Comparison of ENCODE assay signal across 2 cellular contexts in the genomic region with DNA sequence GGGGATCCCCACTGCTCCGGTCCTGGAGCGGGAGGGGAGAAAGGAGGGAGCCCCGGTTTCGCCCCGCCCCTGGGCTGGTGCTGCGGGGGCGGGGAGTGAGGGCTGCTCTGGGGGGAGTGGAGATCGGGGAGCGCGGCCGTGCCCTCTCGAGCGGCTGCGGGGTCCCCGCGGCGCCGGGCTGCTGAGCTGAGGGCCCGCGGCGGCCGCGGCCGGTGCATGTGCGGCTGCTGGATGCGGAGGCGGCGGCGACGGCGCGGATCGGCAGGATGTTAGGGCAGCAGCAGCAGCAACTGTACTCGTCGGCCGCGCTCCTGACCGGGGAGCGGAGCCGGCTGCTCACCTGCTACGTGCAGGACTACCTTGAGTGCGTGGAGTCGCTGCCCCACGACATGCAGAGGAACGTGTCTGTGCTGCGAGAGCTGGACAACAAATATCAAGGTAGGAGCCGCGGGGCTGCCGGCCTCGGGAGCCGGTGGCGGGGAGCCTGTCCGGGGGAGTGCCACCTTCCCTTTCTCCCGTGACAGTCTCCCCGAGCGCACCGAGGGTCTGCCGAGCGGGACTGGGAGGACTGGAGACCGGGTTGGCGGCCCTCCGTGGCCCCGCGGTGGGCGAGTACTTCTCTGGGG.
TF ChIP-seq lines count a peak whose summit lies in the region.

ING2 (plus strand) TSS at position 129 of the 626 bp plus-strand sequence; CDS start at position 267, 138 bp downstream.

TF ChIP-seq in A549, 52 proteins besides CTCF, POLR2A, EP300 and RAD21 (continued from another document):
- TF ChIP-seq, protein P1, sequence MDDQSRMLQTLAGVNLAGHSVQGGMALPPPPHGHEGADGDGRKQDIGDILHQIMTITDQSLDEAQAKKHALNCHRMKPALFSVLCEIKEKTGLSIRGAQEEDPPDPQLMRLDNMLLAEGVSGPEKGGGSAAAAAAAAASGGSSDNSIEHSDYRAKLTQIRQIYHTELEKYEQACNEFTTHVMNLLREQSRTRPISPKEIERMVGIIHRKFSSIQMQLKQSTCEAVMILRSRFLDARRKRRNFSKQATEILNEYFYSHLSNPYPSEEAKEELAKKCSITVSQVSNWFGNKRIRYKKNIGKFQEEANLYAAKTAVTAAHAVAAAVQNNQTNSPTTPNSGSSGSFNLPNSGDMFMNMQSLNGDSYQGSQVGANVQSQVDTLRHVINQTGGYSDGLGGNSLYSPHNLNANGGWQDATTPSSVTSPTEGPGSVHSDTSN (IDR thresholded peaks at IDR 0.05) = no peak
- TF ChIP-seq ZSCAN20 (CRISPR knock-in tag; IDR thresholded peaks at IDR 0.05) (no peak), EHMT2 (IDR thresholded peaks at IDR 0.05; ENCODE audit: low read depth) (no peak), CBX8 (IDR thresholded peaks at IDR 0.05) (no peak), TFCP2L1 (CRISPR knock-in tag; IDR thresholded peaks at IDR 0.05) (no peak), MAZ (IDR thresholded peaks at IDR 0.05; ENCODE audit: borderline replicate concordance, low read depth, low read length) (no peak), E2F6 (IDR thresholded peaks at IDR 0.05; ENCODE audit: borderline replicate concordance, low read depth) (no peak)

TF ChIP-seq in HCT116, 20 proteins besides CTCF, POLR2A, EP300 and RAD21:
- TF ChIP-seq ZBTB33 (IDR thresholded peaks at IDR 0.05; ENCODE audit: extremely low read depth, insufficient replicate concordance, low read length) (no peak), REST (IDR thresholded peaks at IDR 0.05; ENCODE audit: low read depth) (no peak), CEBPB (IDR thresholded peaks at IDR 0.05; ENCODE audit: low read depth) (no peak), EGR1 (IDR thresholded peaks at IDR 0.05; ENCODE audit: low read depth) (peak; percentile 83), TCF7L2 (IDR thresholded peaks at IDR 0.05; ENCODE audit: borderline replicate concordance, extremely low read depth, insufficient read depth, insufficient read length) (no peak), FOSL1 (IDR thresholded peaks at IDR 0.05; ENCODE audit: low read depth) (no peak), ZFX (IDR thresholded peaks at IDR 0.05) (no peak), JUND (IDR thresholded peaks at IDR 0.05) (no peak), POLR2AphosphoS5 (IDR thresholded peaks at IDR 0.05; ENCODE audit: low read depth, low read length) (0 out of 2 replicates have a peak, but pooled peaks have one; percentile 3), ZNF274 (IDR thresholded peaks at IDR 0.05; ENCODE audit: low read depth, low read length) (no peak)
